7 cellular contexts compared by ENCODE assay signal in genomic region chr16:26578748-26579147, GRCh38.
"Had no signal": no experiment of that assay in that cellular context is flagged by ENCODE, and none has a peak within 500 bp of the region (broad histone marks: within the 10 kb centered on the region; RNA-seq: fewer than 3 reads in every experiment).

No MANE protein-coding gene starts in this region.

- H3K9ac ChIP-seq: KMS-11 had no signal

- ATAC-seq: K562 had no signal

- FAIRE-seq: HTR-8/SVneo, K562 had no signal

- H3K4me2 ChIP-seq: KMS-11 had no signal

- H3K4me3 ChIP-seq: K562 had no signal

- H3K27ac ChIP-seq: HL-60, KMS-11 had no signal

- DNase-seq: IMR-90, KBM-7, KG1 had no signal
